In genomic region chr2:159202568-159203071, GRCh38 we compare ENCODE assay signal across 9 cellular contexts.
DNase-seq lines count a peak whose midpoint lies in the region; TF ChIP-seq lines count a peak whose summit lies in the region.
"Had no signal": no experiment of that assay in that cellular context is flagged by ENCODE, and none has a peak within 500 bp of the region (broad histone marks: within the 10 kb centered on the region; RNA-seq: fewer than 3 reads in every experiment).

No MANE protein-coding gene starts in this region.

- CTCF ChIA-PET in AG04449 (lab: Yijun Ruan, JAX) = interaction anchor here (1.5 to 2.1 kb wide), 2 partner anchors 84 to 516 kb away, joined by 3 to 5 read pairs; no protein-coding TSS in a partner anchor

- H3K4me3 ChIP-seq in AG04449 (ENCODE audit: low read depth, low read length) (no peak overlapping the region), fibroblast of pulmonary artery (replicated peaks; ENCODE audit: low read depth, low read length) (no peak overlapping the region)
- H3K4me3 ChIP-seq: BLaER1 had no signal

- TF ChIP-seq CTCF in AG04449 (IDR thresholded peaks at IDR 0.05; ENCODE audit: insufficient read depth, low read length, missing control alignments) = peak; percentile 5
- peak; percentile 12 for TF ChIP-seq CTCF in fibroblast of pulmonary artery (IDR thresholded peaks at IDR 0.05; ENCODE audit: low read length, missing control alignments)

- POLR2A ChIA-PET in AG04449 (lab: Yijun Ruan, JAX) = interaction anchor here (0.6 to 1.1 kb wide), 2 partner anchors 176 to 234 kb away, joined by 3 read pairs; partner anchors contain the start of gene TANC1

- DNase-seq in AG04449 (ENCODE audit: low read depth, low spot score) = peak; percentile 99
- DNase-seq in RKO (ENCODE audit: low spot score) = peak; percentile 61
- DNase-seq in fibroblast of pulmonary artery (ENCODE audit: low read depth) = peak; percentile 97
- peak; percentile 78 for DNase-seq in mucosa of gallbladder (ENCODE audit: low spot score)
- DNase-seq in HuH-7 (ENCODE audit: low spot score) = no peak
- no peak for DNase-seq in NCI-H1105 (lab: John Stamatoyannopoulos, UW)
- no peak for DNase-seq in activated CD8-positive, alpha-beta memory T cell treated with anti-CD3 and anti-CD28 coated beads, Interleukin-2, amount 50 U/mL, for 48 hours
- DNase-seq in activated CD4-positive, alpha-beta T cell treated with anti-CD3 and anti-CD28 coated beads for 1 hour = no peak

Comparison
In these comparisons a context has a peak if more than half of its experiments do, and no peak if none do; other contexts are left out.
1. DNase-seq: peak in AG04449 (single experiment), RKO (single experiment), fibroblast of pulmonary artery (single experiment) and mucosa of gallbladder (single experiment); none in HuH-7 (single experiment), NCI-H1105 (single experiment), activated CD8-positive, alpha-beta memory T cell treated with anti-CD3 and anti-CD28 coated beads, Interleukin-2, amount 50 U/mL, for 48 hours (single experiment) and activated CD4-positive, alpha-beta T cell treated with anti-CD3 and anti-CD28 coated beads for 1 hour (single experiment).